In the genomic region with DNA sequence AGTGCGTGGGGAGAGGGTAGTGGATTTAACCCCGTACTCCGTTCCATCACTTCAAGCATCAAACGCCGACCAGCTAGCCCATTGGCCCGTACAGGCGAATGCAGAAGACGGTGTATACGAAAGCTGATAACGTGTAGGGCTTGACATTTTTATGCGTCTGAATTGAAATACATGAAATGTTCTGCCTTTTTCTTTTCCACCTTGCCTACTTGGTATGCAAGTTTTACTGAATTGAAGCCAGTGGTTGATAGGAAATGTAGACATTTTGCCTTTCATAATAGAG, we compare ENCODE assay signal across 1 cellular context.
TF ChIP-seq lines count a peak whose summit lies in the region.

No MANE protein-coding gene starts in this region.

TF ChIP-seq in HCT116, 20 proteins besides CTCF, POLR2A, EP300 and RAD21 (continued from another document):
- TF ChIP-seq, protein P1, sequence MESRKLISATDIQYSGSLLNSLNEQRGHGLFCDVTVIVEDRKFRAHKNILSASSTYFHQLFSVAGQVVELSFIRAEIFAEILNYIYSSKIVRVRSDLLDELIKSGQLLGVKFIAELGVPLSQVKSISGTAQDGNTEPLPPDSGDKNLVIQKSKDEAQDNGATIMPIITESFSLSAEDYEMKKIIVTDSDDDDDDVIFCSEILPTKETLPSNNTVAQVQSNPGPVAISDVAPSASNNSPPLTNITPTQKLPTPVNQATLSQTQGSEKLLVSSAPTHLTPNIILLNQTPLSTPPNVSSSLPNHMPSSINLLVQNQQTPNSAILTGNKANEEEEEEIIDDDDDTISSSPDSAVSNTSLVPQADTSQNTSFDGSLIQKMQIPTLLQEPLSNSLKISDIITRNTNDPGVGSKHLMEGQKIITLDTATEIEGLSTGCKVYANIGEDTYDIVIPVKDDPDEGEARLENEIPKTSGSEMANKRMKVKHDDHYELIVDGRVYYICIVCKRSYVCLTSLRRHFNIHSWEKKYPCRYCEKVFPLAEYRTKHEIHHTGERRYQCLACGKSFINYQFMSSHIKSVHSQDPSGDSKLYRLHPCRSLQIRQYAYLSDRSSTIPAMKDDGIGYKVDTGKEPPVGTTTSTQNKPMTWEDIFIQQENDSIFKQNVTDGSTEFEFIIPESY (IDR thresholded peaks at IDR 0.05; ENCODE audit: extremely low read depth, insufficient replicate concordance, low read length): no peak
- TF ChIP-seq FOSL1 (IDR thresholded peaks at IDR 0.05; ENCODE audit: low read depth): no peak
